9 cellular contexts compared by ENCODE assay signal in the genomic region with DNA sequence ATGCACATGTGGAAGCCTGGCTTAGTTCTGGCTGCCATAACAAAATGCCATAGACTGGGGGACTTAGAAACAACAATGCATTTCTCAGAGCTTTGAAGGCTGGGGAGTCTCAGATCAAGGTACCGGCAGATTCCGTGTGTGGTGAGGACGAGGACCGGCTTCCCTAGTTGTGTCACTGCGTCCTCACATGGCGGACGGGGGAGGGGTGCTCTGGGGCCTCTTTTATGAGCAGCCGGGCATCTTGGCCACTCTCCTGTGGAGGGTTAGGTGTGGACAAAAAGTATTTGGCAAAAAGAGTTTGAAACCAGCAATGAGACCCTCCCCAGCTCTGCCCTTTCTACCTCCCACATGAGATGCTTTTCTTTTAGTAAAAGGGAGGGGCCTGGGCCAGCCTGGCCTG.
"Had no signal": no experiment of that assay in that cellular context is flagged by ENCODE, and none has a peak within 500 bp of the region (broad histone marks: within the 10 kb centered on the region; RNA-seq: fewer than 3 reads in every experiment).

No MANE protein-coding gene starts in this region.

- H3K4me3 ChIP-seq: colonic mucosa, hepatocyte, right atrium auricular region, sigmoid colon, skin epidermis, stomach, thoracic aorta, transverse colon had no signal

- H3K36me3 ChIP-seq: colonic mucosa, neutrophil, right atrium auricular region, sigmoid colon, stomach, thoracic aorta, transverse colon had no signal

- H3K9me3 ChIP-seq: colonic mucosa, neutrophil, right atrium auricular region, sigmoid colon, stomach, thoracic aorta, transverse colon had no signal

- H3K27ac ChIP-seq: colonic mucosa, hepatocyte, neutrophil, right atrium auricular region, sigmoid colon, skin epidermis, stomach, thoracic aorta, transverse colon had no signal

- H3K4me1 ChIP-seq: colonic mucosa had no signal
